Comparison of ENCODE assay signal across 1 cellular context in genomic region chr3:75254685-75255084, GRCh38.
TF ChIP-seq lines count a peak whose summit lies in the region.

No MANE protein-coding gene starts in this region.

TF ChIP-seq in H1, 55 proteins besides CTCF, POLR2A, EP300 and RAD21 (continued from another document):
- no peak for TF ChIP-seq ATF3 (IDR thresholded peaks at IDR 0.05; ENCODE audit: insufficient read depth, low read depth, low read length)
- peak; percentile 46; the same call in 1 of the 2 replicates for TF ChIP-seq E2F6 (IDR thresholded peaks at IDR 0.05)
- peak; percentile 50; the same call in 1 of the 2 replicates for TF ChIP-seq SP1 (IDR thresholded peaks at IDR 0.05; ENCODE audit: low read depth, low read length)
